Comparison of ENCODE assay signal across 1 cellular context in genomic region chr19:703651-704446, GRCh38.
A peak's percentile ranks its signal among the peaks of the same experiment; 100 is the strongest.
TF ChIP-seq lines count a peak whose summit lies in the region.

No MANE protein-coding gene starts in this region.

TF ChIP-seq in HepG2, 621 proteins besides CTCF, POLR2A, EP300 and RAD21 (continued from another document and continues in another):
- TF ChIP-seq ZNF609 (CRISPR knock-in tag; IDR thresholded peaks at IDR 0.05; ENCODE audit: borderline replicate concordance): no peak; the same call in 1 of the 2 replicates
- no peak for TF ChIP-seq NFKBIZ (CRISPR knock-in tag; IDR thresholded peaks at IDR 0.05)
- 0 out of 2 replicates have a peak, but pooled peaks have one; percentile 37 for TF ChIP-seq ZBTB10 (CRISPR knock-in tag; IDR thresholded peaks at IDR 0.05; ENCODE audit: borderline replicate concordance)
- TF ChIP-seq ZNF768 (CRISPR knock-in tag; IDR thresholded peaks at IDR 0.05): peak; percentile 47; the same call in 1 of the 2 replicates
- peak; percentile 81 for TF ChIP-seq ZFX (CRISPR knock-in tag; IDR thresholded peaks at IDR 0.05; ENCODE audit: low read depth)
- TF ChIP-seq POGK (CRISPR knock-in tag; conservative IDR thresholded peaks at IDR 0.05): 0 out of 2 replicates have a peak, but pooled peaks have one; percentile 9
- TF ChIP-seq FOXO4 (CRISPR knock-in tag; conservative IDR thresholded peaks at IDR 0.05): no peak
- TF ChIP-seq AGO1 (IDR thresholded peaks at IDR 0.05; ENCODE audit: low read depth, low read length, poor library complexity, severe bottlenecking): no peak
- TF ChIP-seq ZUFSP (CRISPR knock-in tag; IDR thresholded peaks at IDR 0.05; ENCODE audit: borderline replicate concordance): no peak
- TF ChIP-seq RERE (CRISPR knock-in tag; IDR thresholded peaks at IDR 0.05; ENCODE audit: low read depth): no peak
- no peak for TF ChIP-seq ZNF484 (CRISPR knock-in tag; IDR thresholded peaks at IDR 0.05; ENCODE audit: borderline replicate concordance, low read depth)
- TF ChIP-seq ZNF333 (CRISPR knock-in tag; IDR thresholded peaks at IDR 0.05; ENCODE audit: borderline replicate concordance): peak; percentile 51; the same call in 1 of the 2 replicates
- TF ChIP-seq HMGA1 (CRISPR knock-in tag; conservative IDR thresholded peaks at IDR 0.05): no peak
- TF ChIP-seq SMAD1 (CRISPR knock-in tag; IDR thresholded peaks at IDR 0.05; ENCODE audit: borderline replicate concordance, low read depth): no peak
- TF ChIP-seq MXD3 (CRISPR knock-in tag; IDR thresholded peaks at IDR 0.05): 0 out of 2 replicates have a peak, but pooled peaks have one; percentile 44
- TF ChIP-seq ZNF3 (CRISPR knock-in tag; IDR thresholded peaks at IDR 0.05): no peak
- no peak for TF ChIP-seq IRF1 (CRISPR knock-in tag; IDR thresholded peaks at IDR 0.05; ENCODE audit: low read depth)
- TF ChIP-seq MTA1 (CRISPR knock-in tag; IDR thresholded peaks at IDR 0.05; ENCODE audit: borderline replicate concordance): no peak
- no peak for TF ChIP-seq HNF4G (IDR thresholded peaks at IDR 0.05; ENCODE audit: borderline replicate concordance, low read depth, low read length)
- no peak for TF ChIP-seq HNF4G (CRISPR knock-in tag; IDR thresholded peaks at IDR 0.05; ENCODE audit: borderline replicate concordance, low read depth)
- no peak for TF ChIP-seq HNRNPLL (IDR thresholded peaks at IDR 0.05; ENCODE audit: low read depth, low read length, poor library complexity, severe bottlenecking)
- 0 out of 2 replicates have a peak, but pooled peaks have one; percentile 44 for TF ChIP-seq ZBTB7A (CRISPR knock-in tag; IDR thresholded peaks at IDR 0.05)
- peak; percentile 13; the same call in 1 of the 2 replicates for TF ChIP-seq HCFC1 (IDR thresholded peaks at IDR 0.05; ENCODE audit: low read depth, low read length)
- TF ChIP-seq ZNF776 (CRISPR knock-in tag; IDR thresholded peaks at IDR 0.05): 0 out of 2 replicates have a peak, but pooled peaks have one; percentile 49
- TF ChIP-seq CBX2 (IDR thresholded peaks at IDR 0.05; ENCODE audit: low read depth, low read length): no peak
- TF ChIP-seq CBX2 (CRISPR knock-in tag; IDR thresholded peaks at IDR 0.05; ENCODE audit: low read depth): no peak
- TF ChIP-seq ZBTB33 (CRISPR knock-in tag; IDR thresholded peaks at IDR 0.05): 0 out of 2 replicates have a peak, but pooled peaks have one; percentile 20
